In the genomic region with DNA sequence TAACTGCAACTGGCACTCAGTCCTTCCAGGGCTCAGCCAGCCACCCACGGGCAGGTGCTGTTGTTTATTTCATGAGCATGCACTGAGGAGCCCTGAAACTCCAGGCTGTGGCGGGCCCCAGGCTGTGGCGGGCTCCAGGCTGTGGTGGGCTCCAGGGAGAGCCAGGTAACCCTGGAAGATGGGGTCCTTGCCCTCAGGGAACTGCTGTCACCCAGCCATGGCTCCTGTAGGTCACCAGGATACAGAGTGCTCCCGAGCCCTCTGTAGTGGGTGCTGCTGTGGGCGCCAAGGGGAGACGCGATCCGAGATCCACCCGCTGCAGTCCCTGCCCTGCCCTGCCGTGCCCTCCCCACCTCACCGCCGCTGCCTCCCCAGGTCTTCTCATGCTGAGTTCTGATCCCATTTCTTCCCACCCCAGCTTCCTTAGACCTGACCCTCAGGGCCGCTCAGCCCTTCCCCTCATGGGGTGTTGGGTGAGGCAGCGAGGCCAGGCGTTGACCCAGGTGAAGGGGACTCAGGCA, we compare ENCODE assay signal across 22 cellular contexts.
"Had no signal": no experiment of that assay in that cellular context is flagged by ENCODE, and none has a peak within 500 bp of the region (broad histone marks: within the 10 kb centered on the region; RNA-seq: fewer than 3 reads in every experiment).

No MANE protein-coding gene starts in this region.

- H3K4me3 Mint-ChIP-seq: activated B cell treated with CpG ODN at 0.5 μM for 24 hours; activated CD4-positive, alpha-beta memory T cell treated with anti-CD3 and anti-CD28 coated beads, Interleukin-2, amount 10 ng/mL, durations not matched to agents 7 days and 5 days; activated CD4-positive, alpha-beta T cell treated with anti-CD3 and anti-CD28 coated beads, Interleukin-2, amount 10 ng/mL, durations not matched to agents 24 days and 14 days; activated naive CD8-positive, alpha-beta T cell treated with anti-CD3 and anti-CD28 coated beads for 36 hours; activated T-cell treated with anti-CD3 and anti-CD28 coated beads, Interleukin-2, amount 50 U/mL, for 24 hours; activated T-helper 17 cell treated with anti-CD3 and anti-CD28 coated beads, Interleukin-2, amount 50 U/mL, for 72 hours; naive thymus-derived CD4-positive, alpha-beta T cell; neural progenitor cell; stimulated activated memory B cell treated with anti-CD40 and anti-IgM and Interleukin-4, amounts not matched to agents 10 μg/mL and 1 μg/mL and 100 μg/mL, for 72 hours; T-helper 17 cell had no signal

- H3K9me3 Mint-ChIP-seq: activated B cell treated with CpG ODN at 0.5 μM for 24 hours; activated CD4-positive, alpha-beta memory T cell treated with anti-CD3 and anti-CD28 coated beads, Interleukin-2, amount 10 ng/mL, durations not matched to agents 7 days and 5 days; activated T-cell treated with anti-CD3 and anti-CD28 coated beads, Interleukin-2, amount 50 U/mL, for 24 hours had no signal

- DNase-seq: activated B cell treated with CpG ODN at 0.5 μM for 24 hours; activated CD4-positive, alpha-beta memory T cell treated with anti-CD3 and anti-CD28 coated beads, Interleukin-2, amount 10 ng/mL, durations not matched to agents 7 days and 5 days; activated CD4-positive, alpha-beta T cell treated with anti-CD3 and anti-CD28 coated beads, Interleukin-2, amount 10 ng/mL, durations not matched to agents 24 days and 14 days; activated naive CD4-positive, alpha-beta T cell treated with Interleukin-2 at 50 U/mL for 16 hours; activated naive CD8-positive, alpha-beta T cell treated with anti-CD3 and anti-CD28 coated beads for 36 hours; activated T-cell treated with anti-CD3 and anti-CD28 coated beads, Interleukin-2, amount 50 U/mL, for 24 hours; cerebellar nuclear complex; cortex of kidney; naive thymus-derived CD4-positive, alpha-beta T cell; small intestine; stimulated activated CD4-positive, alpha-beta T cell treated with anti-CD3 and anti-CD28 coated beads, Interleukin-15, amount 100 ng/mL, for 24 hours; SW 1271; T-helper 17 cell; thyroid gland had no signal

- H3K27me3 ChIP-seq: gastroesophageal sphincter, neural progenitor cell, pancreas, right lobe of liver, thyroid gland had no signal

- H3K9me3 ChIP-seq: gastroesophageal sphincter, pancreas, right lobe of liver, thyroid gland had no signal

- H3K36me3 ChIP-seq: neural progenitor cell had no signal

- H3K27ac Mint-ChIP-seq: activated B cell treated with CpG ODN at 0.5 μM for 24 hours; activated CD4-positive, alpha-beta memory T cell treated with anti-CD3 and anti-CD28 coated beads, Interleukin-2, amount 10 ng/mL, durations not matched to agents 7 days and 5 days; activated naive CD8-positive, alpha-beta T cell treated with anti-CD3 and anti-CD28 coated beads for 36 hours; activated T-cell treated with anti-CD3 and anti-CD28 coated beads, Interleukin-2, amount 50 U/mL, for 24 hours; activated T-helper 17 cell treated with anti-CD3 and anti-CD28 coated beads, Interleukin-2, amount 50 U/mL, for 72 hours; naive thymus-derived CD4-positive, alpha-beta T cell; neural progenitor cell; stimulated activated memory B cell treated with anti-CD40 and anti-IgM and Interleukin-4, amounts not matched to agents 10 μg/mL and 1 μg/mL and 100 μg/mL, for 72 hours; T-helper 17 cell had no signal

- H3K9ac ChIP-seq: neural progenitor cell had no signal

- H3K4me1 Mint-ChIP-seq: activated B cell treated with CpG ODN at 0.5 μM for 24 hours; activated CD4-positive, alpha-beta memory T cell treated with anti-CD3 and anti-CD28 coated beads, Interleukin-2, amount 10 ng/mL, durations not matched to agents 7 days and 5 days; activated naive CD8-positive, alpha-beta T cell treated with anti-CD3 and anti-CD28 coated beads for 36 hours had no signal

- H3K27me3 Mint-ChIP-seq: activated B cell treated with CpG ODN at 0.5 μM for 24 hours; activated CD4-positive, alpha-beta memory T cell treated with anti-CD3 and anti-CD28 coated beads, Interleukin-2, amount 10 ng/mL, durations not matched to agents 7 days and 5 days; activated naive CD8-positive, alpha-beta T cell treated with anti-CD3 and anti-CD28 coated beads for 36 hours; activated T-cell treated with anti-CD3 and anti-CD28 coated beads, Interleukin-2, amount 50 U/mL, for 24 hours; activated T-helper 17 cell treated with anti-CD3 and anti-CD28 coated beads, Interleukin-2, amount 50 U/mL, for 72 hours; naive thymus-derived CD4-positive, alpha-beta T cell; stimulated activated memory B cell treated with anti-CD40 and anti-IgM and Interleukin-4, amounts not matched to agents 10 μg/mL and 1 μg/mL and 100 μg/mL, for 72 hours; T-helper 17 cell had no signal

- ATAC-seq: activated T-helper 17 cell treated with anti-CD3 and anti-CD28 coated beads, Interleukin-2, amount 50 U/mL, for 72 hours; gastroesophageal sphincter; stimulated activated memory B cell treated with anti-CD40 and anti-IgM and Interleukin-4, amounts not matched to agents 10 μg/mL and 1 μg/mL and 100 μg/mL, for 72 hours; T-helper 17 cell had no signal

- H3K4me3 ChIP-seq: gastroesophageal sphincter, neural progenitor cell, pancreas, right lobe of liver, SK-N-MC, thyroid gland had no signal

- H3K4me1 ChIP-seq: gastroesophageal sphincter, neural progenitor cell, pancreas, right lobe of liver, thyroid gland had no signal

- H3K27ac ChIP-seq: epithelial cell of prostate, gastroesophageal sphincter, neural progenitor cell, pancreas, right lobe of liver, SK-N-MC, thyroid gland had no signal

- H3K4me2 ChIP-seq: neural progenitor cell had no signal

- H2AFZ ChIP-seq: neural progenitor cell had no signal
